Comparison of ENCODE assay signal across 9 cellular contexts in the genomic region with DNA sequence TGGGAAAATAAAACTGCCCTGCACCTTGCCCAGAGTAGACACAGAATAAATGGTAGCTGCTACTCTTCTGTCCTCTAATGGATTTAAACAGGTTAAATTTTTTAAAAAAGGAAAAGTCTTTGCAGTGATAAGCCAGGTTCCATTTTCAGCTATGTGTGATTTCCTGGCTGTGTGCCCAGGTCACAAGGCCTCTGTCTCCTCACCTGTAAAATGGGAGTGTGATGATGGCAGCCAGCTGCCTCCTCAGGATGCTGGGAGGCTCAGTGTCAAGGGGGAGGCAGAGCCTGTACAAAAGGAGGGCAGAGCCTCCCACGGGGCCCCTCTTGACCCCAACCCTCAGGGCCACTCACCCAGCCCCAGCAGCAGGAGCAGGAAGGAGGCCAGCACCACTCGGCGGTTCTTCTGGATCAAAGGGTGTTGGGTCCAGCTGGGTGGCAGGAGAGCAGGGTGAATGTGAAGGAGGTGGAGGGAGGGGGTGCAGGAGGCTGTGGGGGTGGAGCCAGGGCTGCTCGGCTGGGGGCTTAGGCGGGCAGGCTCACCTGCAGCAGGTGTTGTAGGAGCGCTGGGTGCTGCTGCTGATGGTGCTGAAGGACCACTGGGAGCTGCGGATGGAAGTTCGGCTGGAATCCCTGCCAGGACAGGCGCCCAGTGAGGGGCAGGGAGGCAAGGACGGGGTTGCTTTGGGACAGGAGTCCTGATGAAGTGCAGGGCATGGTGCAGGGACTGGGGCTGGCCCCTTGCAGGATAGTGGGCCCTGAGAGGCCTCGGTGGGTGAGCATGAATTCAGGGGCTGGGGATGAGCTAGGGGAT. TPM values are rescaled to one million over a fixed set of nuclear protein-coding genes. Genes with fewer than 3 reads are reported as not detected.
A peak's percentile ranks its signal among the peaks of the same experiment; 100 is the strongest.
DNase-seq lines count a peak whose midpoint lies in the region; ATAC-seq and TF ChIP-seq lines count a peak whose summit lies in the region.
"Had no signal": no experiment of that assay in that cellular context is flagged by ENCODE, and none has a peak within 500 bp of the region (broad histone marks: within the 10 kb centered on the region; RNA-seq: fewer than 3 reads in every experiment).

No MANE protein-coding gene starts in this region.

- POLR2A ChIA-PET in HEK293T (lab: Yijun Ruan, JAX): interaction anchor here (0.6 to 3.5 kb wide), 14 partner anchors 11 to 75 kb away, joined by 3 to 34 read pairs (median 4); partner anchors contain the start of genes AIP, CABP4, PPP1CA and PTPRCAP

- no peaks in the 10 kb centered on the region for H3K27me3 Mint-ChIP-seq in activated naive CD4-positive, alpha-beta T cell treated with anti-CD3 and anti-CD28 coated beads, Interleukin-2, amount 50 U/mL, for 24 hours

- no peak for ATAC-seq in lower lobe of right lung
- ATAC-seq in upper lobe of right lung: no peak
- no peak for ATAC-seq in GM21576 (IDR thresholded peaks at IDR 0.05; ENCODE audit: unreplicated experiment)
- ATAC-seq in HG03039 (IDR thresholded peaks at IDR 0.05; ENCODE audit: unreplicated experiment): no peak

- no peaks in the 10 kb centered on the region for H3K9me3 ChIP-seq in adipocyte (ENCODE audit: control insufficient read depth, low read length)
- no peaks in the 10 kb centered on the region for H3K9me3 ChIP-seq in lower lobe of right lung
- H3K9me3 ChIP-seq in upper lobe of right lung: no peaks in the 10 kb centered on the region

- TF ChIP-seq CTCF in lower lobe of right lung (IDR thresholded peaks at IDR 0.05) (no peak), upper lobe of right lung (IDR thresholded peaks at IDR 0.05) (no peak)

- CTCF ChIA-PET in HEK293T (lab: Yijun Ruan, JAX): no interaction called here

- H3K36me3 ChIP-seq in adipocyte (ENCODE audit: control insufficient read depth, insufficient read depth, low read length, severe bottlenecking): no peaks in the 10 kb centered on the region
- H3K36me3 ChIP-seq in lower lobe of right lung: peaks cover 6% of the 10 kb centered on the region
- H3K36me3 ChIP-seq in upper lobe of right lung: no peaks in the 10 kb centered on the region

- H3K9me3 Mint-ChIP-seq in activated naive CD4-positive, alpha-beta T cell treated with anti-CD3 and anti-CD28 coated beads, Interleukin-2, amount 50 U/mL, for 24 hours: no peaks in the 10 kb centered on the region

- peak overlapping the region; percentile 92 for H3K4me3 Mint-ChIP-seq in activated naive CD4-positive, alpha-beta T cell treated with anti-CD3 and anti-CD28 coated beads, Interleukin-2, amount 50 U/mL, for 24 hours

- DNase-seq in activated naive CD4-positive, alpha-beta T cell (lab: John Stamatoyannopoulos, UW): no peak
- DNase-seq in adipocyte (ENCODE audit: low read depth) (no peak), lower lobe of right lung (no peak), upper lobe of right lung (peak; percentile 66), HEK293T (ENCODE audit: extremely low spot score) (no peak)
- DNase-seq: kidney glomerular epithelial cell had no signal

- H3K27me3 ChIP-seq in adipocyte (replicated peaks; ENCODE audit: control insufficient read depth, insufficient read depth, low read length) (no peaks in the 10 kb centered on the region), lower lobe of right lung (ENCODE audit: low read depth) (no peaks in the 10 kb centered on the region), upper lobe of right lung (no peaks in the 10 kb centered on the region)

- no peaks in the 10 kb centered on the region for H3K36me3 Mint-ChIP-seq in activated naive CD4-positive, alpha-beta T cell treated with anti-CD3 and anti-CD28 coated beads, Interleukin-2, amount 50 U/mL, for 24 hours

- intact Hi-C loops in lower lobe of right lung (cut with DNase I): no loop called here
- intact Hi-C loops in upper lobe of right lung (cut with DNase I): no loop called here

- H3K27ac ChIP-seq in lower lobe of right lung (peak overlapping the region; percentile 92), upper lobe of right lung (no peak overlapping the region)

- H3K4me1 Mint-ChIP-seq in activated naive CD4-positive, alpha-beta T cell treated with anti-CD3 and anti-CD28 coated beads, Interleukin-2, amount 50 U/mL, for 24 hours: peaks cover 30% of the 10 kb centered on the region

- H3K4me3 ChIP-seq in adipocyte (ENCODE audit: low read length): no peak overlapping the region
- peak overlapping the region; percentile 78 for H3K4me3 ChIP-seq in lower lobe of right lung
- H3K4me3 ChIP-seq in upper lobe of right lung: no peak overlapping the region

- peaks cover 10% of the 10 kb centered on the region for H3K4me1 ChIP-seq in adipocyte (ENCODE audit: control insufficient read depth, insufficient read depth, low read length)
- H3K4me1 ChIP-seq in lower lobe of right lung: peaks cover 49% of the 10 kb centered on the region
- H3K4me1 ChIP-seq in upper lobe of right lung: peaks cover 26% of the 10 kb centered on the region

- peak overlapping the region; percentile 74 for H3K27ac Mint-ChIP-seq in activated naive CD4-positive, alpha-beta T cell treated with anti-CD3 and anti-CD28 coated beads, Interleukin-2, amount 50 U/mL, for 24 hours

- H3K9ac ChIP-seq in adipocyte (ENCODE audit: low read length): peak overlapping the region; percentile 90

TF ChIP-seq in HEK293T, 16 proteins besides CTCF, POLR2A, EP300 and RAD21:
- TF ChIP-seq LEF1 (IDR thresholded peaks at IDR 0.05; ENCODE audit: borderline replicate concordance): no peak
- TF ChIP-seq NFRKB (IDR thresholded peaks at IDR 0.05): no peak
- TF ChIP-seq SUZ12 (IDR thresholded peaks at IDR 0.05): no peak
- TF ChIP-seq BHLHE40 (IDR thresholded peaks at IDR 0.05; ENCODE audit: borderline replicate concordance): no peak
- TF ChIP-seq ZNF384 (IDR thresholded peaks at IDR 0.05): no peak
- no peak for TF ChIP-seq ELF4 (IDR thresholded peaks at IDR 0.05)
- TF ChIP-seq, protein P1, sequence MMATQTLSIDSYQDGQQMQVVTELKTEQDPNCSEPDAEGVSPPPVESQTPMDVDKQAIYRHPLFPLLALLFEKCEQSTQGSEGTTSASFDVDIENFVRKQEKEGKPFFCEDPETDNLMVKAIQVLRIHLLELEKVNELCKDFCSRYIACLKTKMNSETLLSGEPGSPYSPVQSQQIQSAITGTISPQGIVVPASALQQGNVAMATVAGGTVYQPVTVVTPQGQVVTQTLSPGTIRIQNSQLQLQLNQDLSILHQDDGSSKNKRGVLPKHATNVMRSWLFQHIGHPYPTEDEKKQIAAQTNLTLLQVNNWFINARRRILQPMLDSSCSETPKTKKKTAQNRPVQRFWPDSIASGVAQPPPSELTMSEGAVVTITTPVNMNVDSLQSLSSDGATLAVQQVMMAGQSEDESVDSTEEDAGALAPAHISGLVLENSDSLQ (IDR thresholded peaks at IDR 0.05): no peak
- TF ChIP-seq FOXK2 (IDR thresholded peaks at IDR 0.05): no peak
- no peak for TF ChIP-seq TARDBP (IDR thresholded peaks at IDR 0.05)
- TF ChIP-seq HDGF (IDR thresholded peaks at IDR 0.05; ENCODE audit: borderline replicate concordance): no peak
- no peak for TF ChIP-seq SP1 (IDR thresholded peaks at IDR 0.05)
- no peak for TF ChIP-seq ARNT (IDR thresholded peaks at IDR 0.05)
- no peak for TF ChIP-seq L3MBTL2 (conservative IDR thresholded peaks at IDR 0.05)
- TF ChIP-seq FOXA1 (IDR thresholded peaks at IDR 0.05): no peak
- no peak for TF ChIP-seq FOXM1 (IDR thresholded peaks at IDR 0.05; ENCODE audit: borderline replicate concordance)
- TF ChIP-seq CTBP1 (IDR thresholded peaks at IDR 0.05; ENCODE audit: borderline replicate concordance): no peak
TF ChIP-seq in HEK293T: peak in this region for 0.

RNA-seq across cellular contexts. Expression of gene TMEM134, which starts 1.9 kb away (rescaled TPM):
- total RNA-seq in lower lobe of right lung (49.1 TPM), upper lobe of right lung (46.9 TPM)

RNA-seq across cellular contexts. Expression of gene CABP4, which starts 12.0 kb away (rescaled TPM):
- total RNA-seq in lower lobe of right lung (4.0 TPM), upper lobe of right lung (3.2 TPM)

RNA-seq across cellular contexts. Expression of gene GPR152, which starts 14.6 kb away (rescaled TPM):
- total RNA-seq in lower lobe of right lung: not detected
- total RNA-seq in upper lobe of right lung: not detected

RNA-seq across cellular contexts. Expression of gene AIP, which starts 15.7 kb away (rescaled TPM):
- total RNA-seq in lower lobe of right lung (85.2 TPM), upper lobe of right lung (87.0 TPM)

RNA-seq across cellular contexts. Expression of gene CORO1B, which starts 23.9 kb away (rescaled TPM):
- total RNA-seq in lower lobe of right lung (150 TPM), upper lobe of right lung (132 TPM)
